1 cellular context compared by ENCODE assay signal in the genomic region with DNA sequence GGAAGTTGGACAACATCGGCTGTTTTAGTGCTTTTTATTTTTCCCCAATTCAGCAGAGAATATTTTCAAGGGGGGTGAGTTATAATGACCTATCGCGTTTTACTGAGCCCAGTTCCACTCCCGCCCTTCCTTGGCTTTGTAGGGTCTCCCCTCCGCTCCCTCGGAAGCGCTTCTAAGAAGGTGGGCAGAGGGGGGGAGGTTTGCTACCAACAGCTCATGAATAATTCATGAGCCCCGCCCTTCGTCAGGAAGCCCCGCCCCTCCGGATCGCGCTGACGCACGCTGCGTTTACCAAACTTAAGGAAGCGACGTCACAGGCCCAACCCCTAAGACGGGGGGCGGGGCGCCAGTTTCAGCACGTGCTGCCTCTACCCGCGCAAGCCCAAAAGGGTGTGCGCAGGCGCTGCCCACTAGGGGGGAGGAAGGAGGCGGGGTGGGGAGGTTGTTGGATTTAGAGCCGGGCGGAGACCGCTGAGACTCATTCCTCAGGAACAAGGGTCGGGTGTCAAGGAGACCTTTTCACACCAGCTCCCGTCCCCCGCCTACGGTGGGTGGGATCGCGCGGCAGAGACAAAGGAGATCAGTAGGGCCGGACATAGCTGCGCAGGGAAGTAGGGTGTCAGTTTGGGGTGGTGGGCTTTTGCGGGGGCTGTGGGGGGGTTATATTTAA.
TF ChIP-seq lines count a peak whose summit lies in the region.

No MANE protein-coding gene starts in this region.

TF ChIP-seq in K562, 482 proteins besides CTCF, POLR2A, EP300 and RAD21 (continues in another document):
- TF ChIP-seq RNF2 (IDR thresholded peaks at IDR 0.05) = peak; percentile 68; the same call in 1 of the 2 replicates
- TF ChIP-seq, protein P1, sequence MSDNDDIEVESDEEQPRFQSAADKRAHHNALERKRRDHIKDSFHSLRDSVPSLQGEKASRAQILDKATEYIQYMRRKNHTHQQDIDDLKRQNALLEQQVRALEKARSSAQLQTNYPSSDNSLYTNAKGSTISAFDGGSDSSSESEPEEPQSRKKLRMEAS (CRISPR knock-in tag; IDR thresholded peaks at IDR 0.05) = peak; percentile 94
- TF ChIP-seq TBP (optimal IDR thresholded peaks at IDR 0.05; ENCODE audit: low read depth, low read length) = peak; percentile 96
- TF ChIP-seq, protein P2, sequence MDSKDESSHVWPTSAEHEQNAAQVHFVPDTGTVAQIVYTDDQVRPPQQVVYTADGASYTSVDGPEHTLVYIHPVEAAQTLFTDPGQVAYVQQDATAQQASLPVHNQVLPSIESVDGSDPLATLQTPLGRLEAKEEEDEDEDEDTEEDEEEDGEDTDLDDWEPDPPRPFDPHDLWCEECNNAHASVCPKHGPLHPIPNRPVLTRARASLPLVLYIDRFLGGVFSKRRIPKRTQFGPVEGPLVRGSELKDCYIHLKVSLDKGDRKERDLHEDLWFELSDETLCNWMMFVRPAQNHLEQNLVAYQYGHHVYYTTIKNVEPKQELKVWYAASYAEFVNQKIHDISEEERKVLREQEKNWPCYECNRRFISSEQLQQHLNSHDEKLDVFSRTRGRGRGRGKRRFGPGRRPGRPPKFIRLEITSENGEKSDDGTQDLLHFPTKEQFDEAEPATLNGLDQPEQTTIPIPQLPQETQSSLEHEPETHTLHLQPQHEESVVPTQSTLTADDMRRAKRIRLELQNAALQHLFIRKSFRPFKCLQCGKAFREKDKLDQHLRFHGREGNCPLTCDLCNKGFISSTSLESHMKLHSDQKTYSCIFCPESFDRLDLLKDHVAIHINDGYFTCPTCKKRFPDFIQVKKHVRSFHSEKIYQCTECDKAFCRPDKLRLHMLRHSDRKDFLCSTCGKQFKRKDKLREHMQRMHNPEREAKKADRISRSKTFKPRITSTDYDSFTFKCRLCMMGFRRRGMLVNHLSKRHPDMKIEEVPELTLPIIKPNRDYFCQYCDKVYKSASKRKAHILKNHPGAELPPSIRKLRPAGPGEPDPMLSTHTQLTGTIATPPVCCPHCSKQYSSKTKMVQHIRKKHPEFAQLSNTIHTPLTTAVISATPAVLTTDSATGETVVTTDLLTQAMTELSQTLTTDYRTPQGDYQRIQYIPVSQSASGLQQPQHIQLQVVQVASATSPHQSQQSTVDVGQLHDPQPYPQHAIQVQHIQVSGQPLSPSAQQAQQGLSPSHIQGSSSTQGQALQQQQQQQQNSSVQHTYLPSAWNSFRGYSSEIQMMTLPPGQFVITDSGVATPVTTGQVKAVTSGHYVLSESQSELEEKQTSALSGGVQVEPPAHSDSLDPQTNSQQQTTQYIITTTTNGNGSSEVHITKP (IDR thresholded peaks at IDR 0.05; ENCODE audit: partially characterized antibody) = peak; percentile 77
- peak; percentile 36; the same call in 1 of the 2 replicates for TF ChIP-seq SPI1 (IDR thresholded peaks at IDR 0.05; ENCODE audit: borderline replicate concordance, low read depth, low read length)
- 0 out of 4 replicates have a peak, but pooled peaks of 1 of the 2 experiments have one; percentile 23 for TF ChIP-seq RCOR1 (IDR thresholded peaks at IDR 0.05; ENCODE audit: borderline replicate concordance in 1 of 2, low read depth in 2 of 2, low read length in 2 of 2)
- TF ChIP-seq, protein P3, sequence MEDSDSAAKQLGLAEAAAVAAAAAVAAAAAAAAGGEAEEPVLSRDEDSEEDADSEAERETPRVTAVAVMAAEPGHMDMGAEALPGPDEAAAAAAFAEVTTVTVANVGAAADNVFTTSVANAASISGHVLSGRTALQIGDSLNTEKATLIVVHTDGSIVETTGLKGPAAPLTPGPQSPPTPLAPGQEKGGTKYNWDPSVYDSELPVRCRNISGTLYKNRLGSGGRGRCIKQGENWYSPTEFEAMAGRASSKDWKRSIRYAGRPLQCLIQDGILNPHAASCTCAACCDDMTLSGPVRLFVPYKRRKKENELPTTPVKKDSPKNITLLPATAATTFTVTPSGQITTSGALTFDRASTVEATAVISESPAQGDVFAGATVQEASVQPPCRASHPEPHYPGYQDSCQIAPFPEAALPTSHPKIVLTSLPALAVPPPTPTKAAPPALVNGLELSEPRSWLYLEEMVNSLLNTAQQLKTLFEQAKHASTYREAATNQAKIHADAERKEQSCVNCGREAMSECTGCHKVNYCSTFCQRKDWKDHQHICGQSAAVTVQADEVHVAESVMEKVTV (CRISPR knock-in tag; IDR thresholded peaks at IDR 0.05) = no peak
- peak; percentile 4; the same call in 1 of the 2 replicates for TF ChIP-seq SMARCA4 (IDR thresholded peaks at IDR 0.05)
- peak; percentile 95 for TF ChIP-seq ATF7 (IDR thresholded peaks at IDR 0.05)
- TF ChIP-seq, protein P4, sequence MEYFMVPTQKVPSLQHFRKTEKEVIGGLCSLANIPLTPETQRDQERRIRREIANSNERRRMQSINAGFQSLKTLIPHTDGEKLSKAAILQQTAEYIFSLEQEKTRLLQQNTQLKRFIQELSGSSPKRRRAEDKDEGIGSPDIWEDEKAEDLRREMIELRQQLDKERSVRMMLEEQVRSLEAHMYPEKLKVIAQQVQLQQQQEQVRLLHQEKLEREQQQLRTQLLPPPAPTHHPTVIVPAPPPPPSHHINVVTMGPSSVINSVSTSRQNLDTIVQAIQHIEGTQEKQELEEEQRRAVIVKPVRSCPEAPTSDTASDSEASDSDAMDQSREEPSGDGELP (CRISPR knock-in tag; IDR thresholded peaks at IDR 0.05; ENCODE audit: borderline replicate concordance) = 0 out of 2 replicates have a peak, but pooled peaks have one; percentile 30
- TF ChIP-seq, protein P5, sequence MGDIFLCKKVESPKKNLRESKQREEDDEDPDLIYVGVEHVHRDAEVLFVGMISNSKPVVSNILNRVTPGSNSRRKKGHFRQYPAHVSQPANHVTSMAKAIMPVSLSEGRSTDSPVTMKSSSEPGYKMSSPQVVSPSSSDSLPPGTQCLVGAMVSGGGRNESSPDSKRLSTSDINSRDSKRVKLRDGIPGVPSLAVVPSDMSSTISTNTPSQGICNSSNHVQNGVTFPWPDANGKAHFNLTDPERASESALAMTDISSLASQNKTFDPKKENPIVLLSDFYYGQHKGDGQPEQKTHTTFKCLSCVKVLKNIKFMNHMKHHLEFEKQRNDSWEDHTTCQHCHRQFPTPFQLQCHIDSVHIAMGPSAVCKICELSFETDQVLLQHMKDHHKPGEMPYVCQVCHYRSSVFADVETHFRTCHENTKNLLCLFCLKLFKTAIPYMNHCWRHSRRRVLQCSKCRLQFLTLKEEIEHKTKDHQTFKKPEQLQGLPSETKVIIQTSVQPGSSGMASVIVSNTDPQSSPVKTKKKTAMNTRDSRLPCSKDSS (IDR thresholded peaks at IDR 0.05; ENCODE audit: low read depth, partially characterized antibody) = no peak
- TF ChIP-seq, protein P6, sequence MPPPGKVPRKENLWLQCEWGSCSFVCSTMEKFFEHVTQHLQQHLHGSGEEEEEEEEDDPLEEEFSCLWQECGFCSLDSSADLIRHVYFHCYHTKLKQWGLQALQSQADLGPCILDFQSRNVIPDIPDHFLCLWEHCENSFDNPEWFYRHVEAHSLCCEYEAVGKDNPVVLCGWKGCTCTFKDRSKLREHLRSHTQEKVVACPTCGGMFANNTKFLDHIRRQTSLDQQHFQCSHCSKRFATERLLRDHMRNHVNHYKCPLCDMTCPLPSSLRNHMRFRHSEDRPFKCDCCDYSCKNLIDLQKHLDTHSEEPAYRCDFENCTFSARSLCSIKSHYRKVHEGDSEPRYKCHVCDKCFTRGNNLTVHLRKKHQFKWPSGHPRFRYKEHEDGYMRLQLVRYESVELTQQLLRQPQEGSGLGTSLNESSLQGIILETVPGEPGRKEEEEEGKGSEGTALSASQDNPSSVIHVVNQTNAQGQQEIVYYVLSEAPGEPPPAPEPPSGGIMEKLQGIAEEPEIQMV (tag; conservative IDR thresholded peaks at IDR 0.05; ENCODE audit: low read depth) = peak; percentile 48; the same call in 1 of the 2 replicates
- peak; percentile 46; the same call in 1 of the 2 replicates for TF ChIP-seq FOXP1 (CRISPR knock-in tag; IDR thresholded peaks at IDR 0.05)
- TF ChIP-seq, protein P7, sequence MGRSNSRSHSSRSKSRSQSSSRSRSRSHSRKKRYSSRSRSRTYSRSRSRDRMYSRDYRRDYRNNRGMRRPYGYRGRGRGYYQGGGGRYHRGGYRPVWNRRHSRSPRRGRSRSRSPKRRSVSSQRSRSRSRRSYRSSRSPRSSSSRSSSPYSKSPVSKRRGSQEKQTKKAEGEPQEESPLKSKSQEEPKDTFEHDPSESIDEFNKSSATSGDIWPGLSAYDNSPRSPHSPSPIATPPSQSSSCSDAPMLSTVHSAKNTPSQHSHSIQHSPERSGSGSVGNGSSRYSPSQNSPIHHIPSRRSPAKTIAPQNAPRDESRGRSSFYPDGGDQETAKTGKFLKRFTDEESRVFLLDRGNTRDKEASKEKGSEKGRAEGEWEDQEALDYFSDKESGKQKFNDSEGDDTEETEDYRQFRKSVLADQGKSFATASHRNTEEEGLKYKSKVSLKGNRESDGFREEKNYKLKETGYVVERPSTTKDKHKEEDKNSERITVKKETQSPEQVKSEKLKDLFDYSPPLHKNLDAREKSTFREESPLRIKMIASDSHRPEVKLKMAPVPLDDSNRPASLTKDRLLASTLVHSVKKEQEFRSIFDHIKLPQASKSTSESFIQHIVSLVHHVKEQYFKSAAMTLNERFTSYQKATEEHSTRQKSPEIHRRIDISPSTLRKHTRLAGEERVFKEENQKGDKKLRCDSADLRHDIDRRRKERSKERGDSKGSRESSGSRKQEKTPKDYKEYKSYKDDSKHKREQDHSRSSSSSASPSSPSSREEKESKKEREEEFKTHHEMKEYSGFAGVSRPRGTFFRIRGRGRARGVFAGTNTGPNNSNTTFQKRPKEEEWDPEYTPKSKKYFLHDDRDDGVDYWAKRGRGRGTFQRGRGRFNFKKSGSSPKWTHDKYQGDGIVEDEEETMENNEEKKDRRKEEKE (IDR thresholded peaks at IDR 0.05; ENCODE audit: borderline replicate concordance in 1 of 2, control insufficient read depth in 1 of 2, low read depth in 2 of 2, low read length in 1 of 2) = peak in 1 of 2 experiments; percentile 57; a peak in 1 of 4 replicates
- peak; percentile 95 for TF ChIP-seq KLF13 (tag; IDR thresholded peaks at IDR 0.05; ENCODE audit: borderline replicate concordance, low read depth)
- TF ChIP-seq MXI1 (IDR thresholded peaks at IDR 0.05; ENCODE audit: low read depth, low read length) = peak; percentile 87
- TF ChIP-seq HDGF (IDR thresholded peaks at IDR 0.05) = no peak
- TF ChIP-seq PRMT5 (CRISPR knock-in tag; IDR thresholded peaks at IDR 0.05) = peak; percentile 1; the same call in 1 of the 2 replicates
- peak; percentile 95 for TF ChIP-seq C11orf30 (IDR thresholded peaks at IDR 0.05; ENCODE audit: low read depth)
- TF ChIP-seq STAT5B (CRISPR knock-in tag; IDR thresholded peaks at IDR 0.05) = no peak
- TF ChIP-seq JUN (IDR thresholded peaks at IDR 0.05; ENCODE audit: borderline replicate concordance, low read depth, low read length) = peak; percentile 68; the same call in 1 of the 2 replicates
- TF ChIP-seq JUN (CRISPR knock-in tag; IDR thresholded peaks at IDR 0.05; ENCODE audit: borderline replicate concordance) = no peak
- TF ChIP-seq ZNF785 (CRISPR knock-in tag; IDR thresholded peaks at IDR 0.05) = no peak
- TF ChIP-seq EP400 (IDR thresholded peaks at IDR 0.05) = peak; percentile 89
- peak; percentile 88; the same call in 1 of the 2 replicates for TF ChIP-seq HEY1 (CRISPR knock-in tag; IDR thresholded peaks at IDR 0.05; ENCODE audit: borderline replicate concordance)
- peak; percentile 76 for TF ChIP-seq LEF1 (IDR thresholded peaks at IDR 0.05)
- peak; percentile 95 to 98 for TF ChIP-seq MAZ (CRISPR knock-in tag; conservative IDR thresholded peaks at IDR 0.05 in 1 of 2, IDR thresholded peaks at IDR 0.05 in 1 of 2)
- TF ChIP-seq HLTF (IDR thresholded peaks at IDR 0.05) = peak; percentile 82; the same call in 1 of the 2 replicates
- peak; percentile 30; the same call in 1 of the 2 replicates for TF ChIP-seq BRD4 (IDR thresholded peaks at IDR 0.05)
- TF ChIP-seq, protein P8, sequence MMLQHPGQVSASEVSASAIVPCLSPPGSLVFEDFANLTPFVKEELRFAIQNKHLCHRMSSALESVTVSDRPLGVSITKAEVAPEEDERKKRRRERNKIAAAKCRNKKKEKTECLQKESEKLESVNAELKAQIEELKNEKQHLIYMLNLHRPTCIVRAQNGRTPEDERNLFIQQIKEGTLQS (IDR thresholded peaks at IDR 0.05) = peak; percentile 56; the same call in 1 of the 2 replicates
- TF ChIP-seq, protein P8 (CRISPR knock-in tag; conservative IDR thresholded peaks at IDR 0.05) = peak; percentile 37
- TF ChIP-seq, protein P9, sequence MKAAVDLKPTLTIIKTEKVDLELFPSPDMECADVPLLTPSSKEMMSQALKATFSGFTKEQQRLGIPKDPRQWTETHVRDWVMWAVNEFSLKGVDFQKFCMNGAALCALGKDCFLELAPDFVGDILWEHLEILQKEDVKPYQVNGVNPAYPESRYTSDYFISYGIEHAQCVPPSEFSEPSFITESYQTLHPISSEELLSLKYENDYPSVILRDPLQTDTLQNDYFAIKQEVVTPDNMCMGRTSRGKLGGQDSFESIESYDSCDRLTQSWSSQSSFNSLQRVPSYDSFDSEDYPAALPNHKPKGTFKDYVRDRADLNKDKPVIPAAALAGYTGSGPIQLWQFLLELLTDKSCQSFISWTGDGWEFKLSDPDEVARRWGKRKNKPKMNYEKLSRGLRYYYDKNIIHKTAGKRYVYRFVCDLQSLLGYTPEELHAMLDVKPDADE (conservative IDR thresholded peaks at IDR 0.05; ENCODE audit: control insufficient read depth, low read depth, low read length) = 0 out of 2 replicates have a peak, but pooled peaks have one; percentile 29
- 0 out of 2 replicates have a peak, but pooled peaks have one; percentile 53 for TF ChIP-seq ZNF232 (CRISPR knock-in tag; IDR thresholded peaks at IDR 0.05)
- peak; percentile 24; the same call in 1 of the 2 replicates for TF ChIP-seq THRAP3 (IDR thresholded peaks at IDR 0.05; ENCODE audit: borderline replicate concordance)
- no peak for TF ChIP-seq ZNF57 (CRISPR knock-in tag; IDR thresholded peaks at IDR 0.05)
- peak; percentile 4 for TF ChIP-seq ZFP36 (IDR thresholded peaks at IDR 0.05; ENCODE audit: low read depth, low read length, partially characterized antibody)
- no peak for TF ChIP-seq TRIM28 (IDR thresholded peaks at IDR 0.05)
- TF ChIP-seq ZNF174 (CRISPR knock-in tag; IDR thresholded peaks at IDR 0.05) = no peak
- 0 out of 4 replicates have a peak, but pooled peaks of 1 of the 2 experiments have one; percentile 32 for TF ChIP-seq NONO (IDR thresholded peaks at IDR 0.05; ENCODE audit: low read depth in 2 of 2, low read length in 1 of 2)
